Comparison of ENCODE assay signal across 10 cellular contexts in genomic region chr6:89299451-89299850, GRCh38. TPM values are rescaled to one million over a fixed set of nuclear protein-coding genes. Genes with fewer than 3 reads are reported as not detected.
DNase-seq lines count a peak whose midpoint lies in the region; ATAC-seq, FAIRE-seq and TF ChIP-seq lines count a peak whose summit lies in the region.
"Had no signal": no experiment of that assay in that cellular context is flagged by ENCODE, and none has a peak within 500 bp of the region (broad histone marks: within the 10 kb centered on the region; RNA-seq: fewer than 3 reads in every experiment).

No MANE protein-coding gene starts in this region.

- peaks cover 27% of the 10 kb centered on the region for H3K4me1 Mint-ChIP-seq in neural progenitor cell

- 86 to 89% methylated on average over 7 of the region's 7 CpGs for WGBS in heart right ventricle, 2 donors

- intact Hi-C loops in heart right ventricle (cut with DNase I), result no loop called here

- peaks cover 26% of the 10 kb centered on the region for H3K9me3 Mint-ChIP-seq in neural progenitor cell
- H3K9me3 Mint-ChIP-seq: activated T-cell treated with anti-CD3 and anti-CD28 coated beads, Interleukin-2, amount 50 U/mL, for 24 hours had no signal

- H3K9ac ChIP-seq in neural progenitor cell, result no peak overlapping the region

- peaks cover 7% of the 10 kb centered on the region for H3K36me3 Mint-ChIP-seq in neural progenitor cell
- H3K36me3 Mint-ChIP-seq: naive B cell had no signal

- H3K4me3 Mint-ChIP-seq in neural progenitor cell, result no peak overlapping the region
- H3K4me3 Mint-ChIP-seq: activated T-cell treated with anti-CD3 and anti-CD28 coated beads, Interleukin-2, amount 50 U/mL, for 24 hours; naive B cell had no signal

- H3K79me2 ChIP-seq in neural progenitor cell (ENCODE audit: low read depth), result no peaks in the 10 kb centered on the region

- H3K27ac Mint-ChIP-seq in neural progenitor cell, result no peak overlapping the region
- H3K27ac Mint-ChIP-seq: naive B cell had no signal

- H3K27ac ChIP-seq in neural progenitor cell (no peak overlapping the region), heart right ventricle (peak overlapping the region in 1 of 10 donors; percentile 3)

- H4K20me1 ChIP-seq in neural progenitor cell (ENCODE audit: low read depth), result no peaks in the 10 kb centered on the region

- TF ChIP-seq CTCF in bronchial epithelial cell (IDR thresholded peaks at IDR 0.05; ENCODE audit: insufficient read depth, low read length, severe bottlenecking) (peak; percentile 32), neural progenitor cell (IDR thresholded peaks at IDR 0.05) (peak; percentile 39), heart right ventricle (IDR thresholded peaks at IDR 0.05) (peak in 1 of 9 donors; percentile 22)

- no peak overlapping the region for H3K4me2 ChIP-seq in neural progenitor cell

- FAIRE-seq in bronchial epithelial cell (lab: Jason Lieb, UNC), result no peak

- ATAC-seq in heart right ventricle, result no peak

- H3K27me3 ChIP-seq in MG63, result no peaks in the 10 kb centered on the region
- H3K27me3 ChIP-seq in bronchial epithelial cell (ENCODE audit: control insufficient read depth, insufficient read depth, low read length), result peaks cover 34% of the 10 kb centered on the region
- H3K27me3 ChIP-seq in neural progenitor cell, result no peaks in the 10 kb centered on the region
- H3K27me3 ChIP-seq in heart right ventricle, result no peaks in the 10 kb centered on the region

- H3K27me3 Mint-ChIP-seq in neural progenitor cell (ENCODE audit: insufficient read depth, low read depth), result peaks cover 18% of the 10 kb centered on the region
- H3K27me3 Mint-ChIP-seq: activated T-cell treated with anti-CD3 and anti-CD28 coated beads, Interleukin-2, amount 50 U/mL, for 24 hours; naive B cell had no signal

- DNase-seq in SHP77 (lab: John Stamatoyannopoulos, UW) (peak; percentile 23 to 51), SHP77 treated with DMSO at 0.1 percent for 48 hours (lab: John Stamatoyannopoulos, UW) (no peak), MG63 (peak; percentile 23), bronchial epithelial cell (ENCODE audit: low read depth) (peak; percentile 9), neural progenitor cell (ENCODE audit: low spot score) (no peak), SIG-M5 (lab: John Stamatoyannopoulos, UW) (no peak), heart right ventricle (no peak), anterior cingulate cortex (lab: John Stamatoyannopoulos, UW) (no peak)
- DNase-seq: activated T-cell treated with anti-CD3 and anti-CD28 coated beads, Interleukin-2, amount 50 U/mL, for 24 hours; naive B cell had no signal

- H3K4me3 ChIP-seq in MG63, result no peak overlapping the region
- H3K4me3 ChIP-seq in bronchial epithelial cell (ENCODE audit: low read depth, low read length), result no peak overlapping the region
- H3K4me3 ChIP-seq in neural progenitor cell, result no peak overlapping the region
- H3K4me3 ChIP-seq in heart right ventricle, result no peak overlapping the region

- H3K36me3 ChIP-seq in MG63 (no peaks in the 10 kb centered on the region), bronchial epithelial cell (ENCODE audit: control insufficient read depth, insufficient read depth, low read length) (no peaks in the 10 kb centered on the region), neural progenitor cell (no peaks in the 10 kb centered on the region), heart right ventricle (no peaks in the 10 kb centered on the region)

- H3K9me3 ChIP-seq in MG63, result no peaks in the 10 kb centered on the region
- no peaks in the 10 kb centered on the region for H3K9me3 ChIP-seq in neural progenitor cell (ENCODE audit: low read depth)
- H3K9me3 ChIP-seq in heart right ventricle, result peaks cover 0 to 6% (median 0%) of the 10 kb centered on the region in 11 donors

- no peak overlapping the region for H2AFZ ChIP-seq in neural progenitor cell (replicated peaks)

- H3K4me1 ChIP-seq in neural progenitor cell (peaks cover 16% of the 10 kb centered on the region), heart right ventricle (peaks cover 0 to 23% (median 18%) of the 10 kb centered on the region in 9 donors)

- peaks cover 3% of the 10 kb centered on the region for H3F3A ChIP-seq in neural progenitor cell (ENCODE audit: low read depth)

RNA-seq across cellular contexts. Expression of gene GABRR2, which starts 15.6 kb away (rescaled TPM):
- total RNA-seq in MG63 (2014; rRNA removed; shearing (Covaris generic); ENCODE audit: low replicate concordance), result not detected in 2 replicates
- under 0.01 and 0.26 TPM in 2 replicates for total RNA-seq in bronchial epithelial cell
- total RNA-seq in neural progenitor cell (ENCODE audit: low replicate concordance), result 0.28 TPM in 1 of 2 replicates, not detected in the other
- 1 to 10 TPM in 1 of 10 donors, under 1 TPM in 6, not detected in 3; 0.14 to 1.2 (median 0.29) TPM for total RNA-seq in heart right ventricle
- polyA plus RNA-seq in heart right ventricle, result under 1 TPM; 0.45 to 0.80 TPM

RNA-seq across cellular contexts. Expression of gene UBE2J1, which starts 53.1 kb away (rescaled TPM):
- 42.3 and 69.9 TPM in 2 replicates for total RNA-seq in MG63 (2014; rRNA removed; shearing (Covaris generic); ENCODE audit: low replicate concordance)
- total RNA-seq in bronchial epithelial cell (20.5 and 28.4 TPM in 2 replicates), neural progenitor cell (ENCODE audit: low replicate concordance) (27.4 and 43.0 TPM in 2 replicates), heart right ventricle (10 to 100 TPM in 9 of 10 donors, 1 to 10 TPM in 1; 9.9 to 23.9 (median 14.1) TPM)
- polyA plus RNA-seq in heart right ventricle, result 10 to 100 TPM; 13.7 to 15.0 TPM

Comparison
In these comparisons a context has a peak if more than half of its experiments do, and no peak if none do; other contexts are left out.
1. DNase-seq: peak in SHP77 (2 of 2), MG63 (single experiment) and bronchial epithelial cell (single experiment); none in SHP77 treated with DMSO at 0.1 percent for 48 hours (single experiment), neural progenitor cell (single experiment), SIG-M5 (single experiment), heart right ventricle (0 of 2) and anterior cingulate cortex (0 of 58).